ENCODE assay signal across 8 cellular contexts in genomic region chr16:66024567-66024966, GRCh38.
DNase-seq lines count a peak whose midpoint lies in the region; ATAC-seq, FAIRE-seq and TF ChIP-seq lines count a peak whose summit lies in the region.
"Not testable (repeated sequence)": the region's sequence is repeated elsewhere in the genome, so short reads cannot be mapped to it uniquely, and the experiment has no call there.

No MANE protein-coding gene starts in this region.

- not testable (repeated sequence) for DNase-seq in HTR-8/SVneo (ENCODE audit: insufficient read length, low spot score); H1 (ENCODE audit: low read depth in 1 of 2, low spot score in 2 of 2); HepG2 (ENCODE audit: low spot score); mesenchymal stem cell; urothelium cell line (ENCODE audit: low spot score)
- DNase-seq in right atrium auricular region (ENCODE audit: low spot score), result peak; percentile 11

- H3K27ac ChIP-seq in HEK293 (ENCODE audit: extremely low read depth, low read depth, low read length); H1 (ENCODE audit: low read depth, low read length); right atrium auricular region; HepG2 (ENCODE audit: extremely low read length, insufficient read depth, low read length); mesenchymal stem cell (ENCODE audit: low read length, poor library complexity, severe bottlenecking): not testable (repeated sequence)
- peak overlapping the region; percentile 79 for H3K27ac ChIP-seq in parathyroid adenoma

- not testable (repeated sequence) for TF ChIP-seq RAD21 in H1 (IDR thresholded peaks at IDR 0.05 in 1 of 2, conservative IDR thresholded peaks at IDR 0.05 in 1 of 2; ENCODE audit: low read depth in 2 of 2, low read length in 2 of 2); HepG2 (CRISPR knock-in tag; IDR thresholded peaks at IDR 0.05)

- H3K4ac ChIP-seq in H1 (replicated peaks; ENCODE audit: insufficient read length, low read depth, low read length); mesenchymal stem cell (ENCODE audit: low read depth in 1 of 2, low read length in 2 of 2): not testable (repeated sequence)

- not testable (repeated sequence) for H3K79me1 ChIP-seq in H1 (ENCODE audit: low read depth, low read length); mesenchymal stem cell (replicated peaks; ENCODE audit: low read length, poor library complexity, severe bottlenecking)

- H3K4me3 ChIP-seq in HEK293 (ENCODE audit: low read depth, low read length); H1 (ENCODE audit: extremely low read depth in 1 of 4, insufficient read depth in 2 of 4, low read depth in 3 of 4, low read length in 4 of 4); right atrium auricular region; HepG2 (replicated peaks in 1 of 3; ENCODE audit: insufficient read depth in 1 of 3, low read depth in 2 of 3, low read length in 3 of 3); mesenchymal stem cell (ENCODE audit: insufficient read depth in 1 of 2, low read depth in 1 of 2, low read length in 2 of 2); parathyroid adenoma (ENCODE audit: low read depth, low read length): not testable (repeated sequence)

- not testable (repeated sequence) for H3K9ac ChIP-seq in H1 (replicated peaks in 1 of 4; ENCODE audit: extremely low read depth in 1 of 4, low read depth in 3 of 4, low read length in 3 of 4); HepG2 (ENCODE audit: insufficient read depth, low read depth, low read length); mesenchymal stem cell (ENCODE audit: low read length); parathyroid adenoma

- H3K27me3 ChIP-seq in H1 (replicated peaks in 1 of 4; ENCODE audit: control insufficient read depth in 3 of 4, extremely low read depth in 1 of 4, insufficient read depth in 3 of 4, low read length in 3 of 4); right atrium auricular region; HepG2 (ENCODE audit: control insufficient read depth in 1 of 2, insufficient read depth in 2 of 2, low read length in 2 of 2); mesenchymal stem cell (ENCODE audit: control insufficient read depth in 1 of 2, insufficient read depth in 1 of 2, low read length in 2 of 2); parathyroid adenoma (ENCODE audit: control insufficient read depth, insufficient read depth, low read length): not testable (repeated sequence)

- not testable (repeated sequence) for H4K91ac ChIP-seq in H1 (replicated peaks; ENCODE audit: insufficient read length, low read length)
- H4K91ac ChIP-seq in mesenchymal stem cell (ENCODE audit: low read length), result peak overlapping the region; percentile 30

- not testable (repeated sequence) for H3K79me2 ChIP-seq in H1 (ENCODE audit: control insufficient read depth in 1 of 2, insufficient read depth in 2 of 2, low read length in 2 of 2); HepG2 (ENCODE audit: insufficient read depth, low read length); parathyroid adenoma

- H3K56ac ChIP-seq in H1 (replicated peaks; ENCODE audit: insufficient read length, low read depth, low read length), result peak overlapping the region; percentile 81

- not testable (repeated sequence) for H3K23me2 ChIP-seq in H1 (ENCODE audit: low read depth, low read length)

- H4K20me1 ChIP-seq in H1 (replicated peaks in 1 of 2; ENCODE audit: control insufficient read depth in 1 of 2, insufficient read depth in 2 of 2, low read length in 2 of 2); HepG2 (ENCODE audit: insufficient read depth, low read length): not testable (repeated sequence)

- H2BK120ac ChIP-seq in H1 (replicated peaks; ENCODE audit: low read depth, low read length); mesenchymal stem cell (ENCODE audit: low read depth, low read length): not testable (repeated sequence)

- not testable (repeated sequence) for H2AFZ ChIP-seq in H1 (ENCODE audit: low read length); HepG2 (ENCODE audit: low read length); mesenchymal stem cell (ENCODE audit: low read depth, low read length); parathyroid adenoma

- TF ChIP-seq POLR2A in H1 (IDR thresholded peaks at IDR 0.05; ENCODE audit: control extremely low read depth in 1 of 2, low read depth in 2 of 2, low read length in 2 of 2); HepG2 (IDR thresholded peaks at IDR 0.05; ENCODE audit: insufficient read depth in 1 of 2, low read depth in 2 of 2, low read length in 2 of 2): not testable (repeated sequence)

- CTCF ChIA-PET in HEK293 (lab: Yijun Ruan, JAX) (interaction anchor here (0.6 to 1.0 kb wide), 4 partner anchors 11 to 237 kb away, joined by 3 to 7 read pairs (median 3); no protein-coding TSS in a partner anchor), H1 (lab: Charles Lee; ENCODE audit: partially characterized antibody) (interaction anchor here (0.6 to 1.9 kb wide), 6 partner anchors 11 to 189 kb away, joined by 3 to 5 read pairs (median 4); no protein-coding TSS in a partner anchor)
- CTCF ChIA-PET in HepG2 (lab: Yijun Ruan, JAX; ENCODE audit: low intra/inter-chr PET ratio, low total read pairs), result not testable (repeated sequence)

- BruUV-seq in HepG2 (replicated peaks; lab: Mats Ljungman, UMichigan), result not testable (repeated sequence)

- not testable (repeated sequence) for H3K23ac ChIP-seq in H1 (ENCODE audit: insufficient read length); mesenchymal stem cell (ENCODE audit: low read length in 2 of 2)

- H3K14ac ChIP-seq in H1 (ENCODE audit: insufficient read length); mesenchymal stem cell (ENCODE audit: low read length in 2 of 2): not testable (repeated sequence)

- intact Hi-C loops in HepG2 (cut with micrococcal nuclease; ENCODE audit: unreplicated experiment), result not testable (repeated sequence)

- not testable (repeated sequence) for H3K9me3 ChIP-seq in HEK293 (ENCODE audit: control insufficient read depth, insufficient read depth, low read depth, low read length); right atrium auricular region; HepG2 (ENCODE audit: low read length); parathyroid adenoma (ENCODE audit: control insufficient read depth, low read length)
- H3K9me3 ChIP-seq in H1 (ENCODE audit: insufficient read depth in 2 of 2, low read depth in 1 of 2, low read length in 1 of 2), result peaks cover 16 to 17% of the 10 kb centered on the region in 2 experiments
- peaks cover 23% of the 10 kb centered on the region for H3K9me3 ChIP-seq in mesenchymal stem cell (ENCODE audit: control insufficient read depth, low read length)

- not testable (repeated sequence) for TF ChIP-seq EP300 in H1 (IDR thresholded peaks at IDR 0.05; ENCODE audit: borderline replicate concordance in 1 of 2, low read depth in 2 of 2, low read length in 2 of 2); HepG2 (IDR thresholded peaks at IDR 0.05; ENCODE audit: low read depth in 2 of 2, low read length in 2 of 2); HepG2 (CRISPR knock-in tag; IDR thresholded peaks at IDR 0.05; ENCODE audit: borderline replicate concordance)

- H2AK5ac ChIP-seq in H1 (ENCODE audit: low read depth, low read length); mesenchymal stem cell (ENCODE audit: low read length, severe bottlenecking): not testable (repeated sequence)

- H3K4me1 ChIP-seq in HEK293 (ENCODE audit: control insufficient read depth, insufficient read depth, low read length); H1 (replicated peaks in 1 of 4; ENCODE audit: control insufficient read depth in 3 of 4, insufficient read depth in 4 of 4, low read length in 3 of 4); right atrium auricular region; HepG2 (ENCODE audit: insufficient read depth, low read length); mesenchymal stem cell (ENCODE audit: control insufficient read depth, insufficient read depth, low read depth, low read length): not testable (repeated sequence)
- H3K4me1 ChIP-seq in parathyroid adenoma, result peaks cover 46% of the 10 kb centered on the region

- H2BK15ac ChIP-seq in H1 (ENCODE audit: low read length); mesenchymal stem cell (ENCODE audit: low read depth, poor library complexity, severe bottlenecking): not testable (repeated sequence)

- in situ Hi-C loops in HepG2 (cut with HindIII; ENCODE audit: extremely low pct_ligation_motif_present, low pct_unique_long_range_greater_than_20kb), result not testable (repeated sequence)

- H3K18ac ChIP-seq in H1 (ENCODE audit: extremely low read depth, low read length); mesenchymal stem cell (ENCODE audit: low read depth in 1 of 2, low read length in 2 of 2): not testable (repeated sequence)

- not testable (repeated sequence) for H4K5ac ChIP-seq in H1 (ENCODE audit: insufficient read length, low read depth, low read length)

- FAIRE-seq in HTR-8/SVneo (lab: Jason Lieb, UNC) (peak; percentile 68), urothelium cell line (lab: Jason Lieb, UNC) (peak; percentile 35)
- FAIRE-seq in H1 (lab: Jason Lieb, UNC); HepG2 (lab: Jason Lieb, UNC): not testable (repeated sequence)

- TF ChIP-seq CTCF in HEK293 (tag by site-specific recombination; IDR thresholded peaks at IDR 0.05); H1 (IDR thresholded peaks at IDR 0.05; ENCODE audit: control extremely low read depth in 1 of 3, insufficient read depth in 1 of 3, low read depth in 1 of 3, low read length in 3 of 3); right atrium auricular region (IDR thresholded peaks at IDR 0.05); HepG2 (CRISPR knock-in tag; IDR thresholded peaks at IDR 0.05); parathyroid adenoma (IDR thresholded peaks at IDR 0.05): not testable (repeated sequence)

- POLR2A ChIA-PET in HEK293 (lab: Yijun Ruan, JAX); HepG2 (lab: Yijun Ruan, JAX): not testable (repeated sequence)
- POLR2A ChIA-PET in H1 (lab: Charles Lee; ENCODE audit: partially characterized antibody), result interaction anchor here (1.0 kb wide), 1 partner anchor 25 kb away, joined by 3 read pairs; no protein-coding TSS in a partner anchor

- not testable (repeated sequence) for H3K36me3 ChIP-seq in HEK293 (ENCODE audit: control insufficient read depth in 2 of 2, insufficient read depth in 1 of 2, low read length in 2 of 2); H1 (ENCODE audit: control insufficient read depth in 2 of 4, insufficient read depth in 4 of 4, low read length in 3 of 4); right atrium auricular region; HepG2 (replicated peaks in 1 of 2; ENCODE audit: control insufficient read depth in 1 of 2, insufficient read depth in 2 of 2, low read length in 2 of 2); mesenchymal stem cell (ENCODE audit: control insufficient read depth in 1 of 2, insufficient read depth in 2 of 2, low read depth in 1 of 2, low read length in 2 of 2); parathyroid adenoma (ENCODE audit: control insufficient read depth, insufficient read depth, low read length)

- not testable (repeated sequence) for H3K4me2 ChIP-seq in H1 (ENCODE audit: insufficient read depth in 1 of 2, low read depth in 2 of 2, low read length in 2 of 2); HepG2 (ENCODE audit: low read depth, low read length); mesenchymal stem cell (ENCODE audit: low read length, poor library complexity, severe bottlenecking); parathyroid adenoma (ENCODE audit: low read length)

- not testable (repeated sequence) for H2BK12ac ChIP-seq in H1 (ENCODE audit: low read depth, low read length); mesenchymal stem cell (ENCODE audit: low read length in 2 of 2)

- not testable (repeated sequence) for H2BK20ac ChIP-seq in H1 (ENCODE audit: low read length)

- not testable (repeated sequence) for H2BK5ac ChIP-seq in H1 (ENCODE audit: low read depth, low read length); mesenchymal stem cell (ENCODE audit: low read depth, low read length, poor library complexity, severe bottlenecking)

- not testable (repeated sequence) for H4K8ac ChIP-seq in H1 (ENCODE audit: extremely low read depth, insufficient read depth, low read length); mesenchymal stem cell (ENCODE audit: low read length)

- ATAC-seq in HepG2, result not testable (repeated sequence)

- WGBS in H1 (ENCODE audit: extremely low coverage in 1 of 2, insufficient coverage in 1 of 2, insufficient read length in 1 of 2, insufficient replicate concordance in 2 of 2, low coverage in 1 of 2, low lambda C conversion rate in 2 of 2, missing lambda C conversion rate in 1 of 2), 2 experiments, result 92 to 100% methylated on average over 1 to 2 of the region's 2 CpGs
- under 1% methylated on average over 2 of the region's 2 CpGs for WGBS in HepG2 (ENCODE audit: low lambda C conversion rate)
- 82% methylated on average over 2 of the region's 2 CpGs for WGBS in mesenchymal stem cell
